Comparison of ENCODE assay signal across 27 cellular contexts in the genomic region with DNA sequence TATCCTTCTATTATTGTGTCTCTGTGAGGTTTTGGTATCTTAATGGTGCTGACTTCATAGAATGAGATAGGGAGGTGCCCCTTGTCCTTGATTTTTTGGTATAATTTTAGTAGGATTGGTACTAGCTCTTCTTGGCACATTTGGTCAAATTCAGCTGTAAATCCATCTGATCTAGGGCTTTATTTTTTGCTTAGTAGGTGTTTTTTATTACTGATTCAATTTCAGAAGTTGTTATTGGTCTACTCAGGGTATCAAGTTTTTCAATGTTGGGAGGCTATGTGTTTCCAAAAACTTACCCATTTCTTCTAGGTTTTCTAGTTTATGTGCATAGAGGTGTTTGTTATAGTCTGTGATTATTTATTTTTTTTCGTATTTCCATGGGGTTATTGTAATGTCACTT.
"Had no signal": no experiment of that assay in that cellular context is flagged by ENCODE, and none has a peak within 500 bp of the region (broad histone marks: within the 10 kb centered on the region; RNA-seq: fewer than 3 reads in every experiment).

No MANE protein-coding gene starts in this region.

- H3K27me3 ChIP-seq: esophagus squamous epithelium, gastrocnemius medialis, heart right ventricle, left lung had no signal

- DNase-seq: cortex of kidney; effector CD8-positive, alpha-beta T cell; effector memory CD8-positive, alpha-beta T cell; endodermal cell; erythroblast; esophagus squamous epithelium; foreskin fibroblast; foreskin melanocyte; gastrocnemius medialis; glutamatergic neuron; head of caudate nucleus; heart right ventricle; hippocampal formation; left cardiac atrium; left lung; left ventricle myocardium superior; lower lobe of right lung; mesenchymal stem cell; mucosa of descending colon; naive B cell had no signal

- H3K4me1 ChIP-seq: esophagus squamous epithelium, gastrocnemius medialis, heart right ventricle, left lung, lower lobe of right lung had no signal

- H3K9me3 Mint-ChIP-seq: dendritic cell treated with granulocyte-macrophage colony-stimulating factor and Interleukin-4, amounts not matched to agents 40 ng/mL and 50 ng/mL, for 4 days; effector memory CD8-positive, alpha-beta T cell had no signal

- H3K36me3 Mint-ChIP-seq: mesothelial cell of epicardium had no signal

- ATAC-seq: effector memory CD8-positive, alpha-beta T cell; esophagus mucosa; gastrocnemius medialis; heart right ventricle; left cardiac atrium; left lung; left ventricle myocardium superior; lower lobe of right lung; mucosa of descending colon had no signal

- H3K9me3 ChIP-seq: esophagus squamous epithelium, gastrocnemius medialis, heart right ventricle, left lung, lower lobe of right lung, mucosa of descending colon had no signal

- H3K4me3 Mint-ChIP-seq: dendritic cell treated with granulocyte-macrophage colony-stimulating factor and Interleukin-4, amounts not matched to agents 40 ng/mL and 50 ng/mL, for 4 days; effector memory CD8-positive, alpha-beta T cell; endodermal cell; mesothelial cell of epicardium; naive B cell had no signal

- H3K27ac Mint-ChIP-seq: dendritic cell treated with granulocyte-macrophage colony-stimulating factor and Interleukin-4, amounts not matched to agents 40 ng/mL and 50 ng/mL, for 4 days; effector memory CD8-positive, alpha-beta T cell; endodermal cell; mesothelial cell of epicardium had no signal

- H3K4me3 ChIP-seq: esophagus squamous epithelium, gastrocnemius medialis, heart right ventricle, left lung, lower lobe of right lung, mucosa of descending colon had no signal

- H3K27me3 Mint-ChIP-seq: dendritic cell treated with granulocyte-macrophage colony-stimulating factor and Interleukin-4, amounts not matched to agents 40 ng/mL and 50 ng/mL, for 4 days; effector memory CD8-positive, alpha-beta T cell; naive B cell had no signal

- H3K4me1 Mint-ChIP-seq: endodermal cell, mesothelial cell of epicardium had no signal

- H3K36me3 ChIP-seq: esophagus squamous epithelium, gastrocnemius medialis, heart right ventricle, left lung, lower lobe of right lung had no signal

- H3K27ac ChIP-seq: epithelial cell of prostate, esophagus squamous epithelium, gastrocnemius medialis, heart right ventricle, left lung, lower lobe of right lung had no signal

- FAIRE-seq: endometrium, islet of Langerhans, keratinocyte had no signal
